Comparison of ENCODE assay signal across 22 cellular contexts in the genomic region with DNA sequence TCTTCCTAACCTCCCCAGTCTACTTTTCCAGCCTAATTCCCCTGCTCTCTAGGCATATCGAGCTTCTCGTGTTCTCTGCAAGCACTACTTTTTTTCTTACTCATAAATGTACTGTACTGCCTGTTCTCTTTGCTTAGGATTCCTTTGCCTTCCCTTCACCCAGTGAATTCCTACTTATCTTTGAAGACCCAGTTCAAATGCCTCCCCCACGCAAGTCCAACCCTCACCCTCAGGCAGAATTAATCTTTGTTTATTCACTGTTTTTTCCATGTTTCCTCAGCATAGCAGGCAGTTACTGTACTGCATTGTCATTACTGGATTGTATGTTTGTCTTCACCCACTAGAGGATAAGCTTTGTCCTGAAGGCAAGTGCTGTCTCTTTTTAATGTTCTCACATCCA.
DNase-seq lines count a peak whose midpoint lies in the region; ATAC-seq and TF ChIP-seq lines count a peak whose summit lies in the region.
"Had no signal": no experiment of that assay in that cellular context is flagged by ENCODE, and none has a peak within 500 bp of the region (broad histone marks: within the 10 kb centered on the region; RNA-seq: fewer than 3 reads in every experiment).

No MANE protein-coding gene starts in this region.

- DNase-seq in HAP-1 (ENCODE audit: low spot score in 2 of 2), result peak; percentile 33 to 59
- peak; percentile 72 for DNase-seq in NCI-H69 (lab: John Stamatoyannopoulos, UW)
- DNase-seq in dedifferentiated amniotic fluid mesenchymal stem cell (ENCODE audit: extremely low spot score), result peak; percentile 39
- DNase-seq in left ventricle myocardium inferior, result no peak
- DNase-seq in prostate gland (ENCODE audit: low spot score), result no peak
- DNase-seq: activated CD4-positive, alpha-beta T cell treated with anti-CD3 and anti-CD28 coated beads, Interleukin-2, amount 10 ng/mL, durations not matched to agents 24 days and 14 days; activated naive CD8-positive, alpha-beta T cell treated with anti-CD3 and anti-CD28 coated beads, Interleukin-2, amount 50 U/mL, for 24 hours; COR-L47; GDM1; H9; hippocampal formation; islet precursor cell; mesenchymal stem cell; NCI-H187 treated with DMSO at 0.1 percent for 48 hours; NCI-H510A treated with DMSO at 0.1 percent for 48 hours; stomach; SW 1271; upper lobe of left lung had no signal

- in situ Hi-C loops in HAP-1 (cut with MboI; ENCODE audit: low sequenced_read_pairs), result no loop called here

- TF ChIP-seq CTCF in left ventricle myocardium inferior (IDR thresholded peaks at IDR 0.05; ENCODE audit: borderline replicate concordance), result no peak
- TF ChIP-seq CTCF in prostate gland (IDR thresholded peaks at IDR 0.05), result no peak

- H3K9me3 ChIP-seq in HAP-1, result no peaks in the 10 kb centered on the region
- H3K9me3 ChIP-seq in mesodermal cell (ENCODE audit: control insufficient read depth, low read length), result no peaks in the 10 kb centered on the region
- no peaks in the 10 kb centered on the region for H3K9me3 ChIP-seq in left ventricle myocardium inferior (replicated peaks)
- no peaks in the 10 kb centered on the region for H3K9me3 ChIP-seq in prostate gland
- H3K9me3 ChIP-seq: stomach, upper lobe of left lung had no signal

- ATAC-seq in HG03045 (IDR thresholded peaks at IDR 0.05; ENCODE audit: unreplicated experiment), result no peak
- ATAC-seq: activated naive CD8-positive, alpha-beta T cell treated with anti-CD3 and anti-CD28 coated beads, Interleukin-2, amount 50 U/mL, for 24 hours; natural killer cell treated with Interleukin-12 subunit alpha and Interleukin-12 subunit beta and Interleukin-15 and Interleukin-18, amount 100 ng/mL, for 72 hours had no signal

- H3K27me3 ChIP-seq in HAP-1 (ENCODE audit: low read depth), result no peaks in the 10 kb centered on the region
- H3K27me3 ChIP-seq in left ventricle myocardium inferior (ENCODE audit: low read depth), result peaks cover 4% of the 10 kb centered on the region
- no peaks in the 10 kb centered on the region for H3K27me3 ChIP-seq in prostate gland (replicated peaks; ENCODE audit: insufficient read depth)
- H3K27me3 ChIP-seq: stomach, upper lobe of left lung had no signal

- H3K4me1 ChIP-seq in HAP-1, result peaks cover 17% of the 10 kb centered on the region
- H3K4me1 ChIP-seq in mesodermal cell (ENCODE audit: control insufficient read depth, insufficient read depth, low read length, poor library complexity, severe bottlenecking), result peaks cover 18% of the 10 kb centered on the region
- H3K4me1 ChIP-seq in left ventricle myocardium inferior, result peaks cover 5% of the 10 kb centered on the region
- no peaks in the 10 kb centered on the region for H3K4me1 ChIP-seq in prostate gland (replicated peaks)
- H3K4me1 ChIP-seq: upper lobe of left lung had no signal

- H3K4me3 ChIP-seq in HAP-1, result no peak overlapping the region
- H3K4me3 ChIP-seq in mesodermal cell (ENCODE audit: extremely low read depth, insufficient read depth, low read length, poor library complexity, severe bottlenecking), result no peak overlapping the region
- no peak overlapping the region for H3K4me3 ChIP-seq in left ventricle myocardium inferior
- H3K4me3 ChIP-seq in prostate gland, result no peak overlapping the region
- H3K4me3 ChIP-seq: stomach, upper lobe of left lung had no signal

- H3K27ac ChIP-seq in mesodermal cell (ENCODE audit: low read depth, low read length, severe bottlenecking) (peak overlapping the region; percentile 62), left ventricle myocardium inferior (replicated peaks) (no peak overlapping the region), prostate gland (no peak overlapping the region)
- H3K27ac ChIP-seq: HL-60, stomach, upper lobe of left lung had no signal

- intact Hi-C loops in left ventricle myocardium inferior (cut with micrococcal nuclease), result no loop called here
- intact Hi-C loops in prostate gland (cut with DNase I), result no loop called here

- H3K36me3 ChIP-seq in HAP-1 (replicated peaks), result no peaks in the 10 kb centered on the region
- no peaks in the 10 kb centered on the region for H3K36me3 ChIP-seq in mesodermal cell (ENCODE audit: control insufficient read depth, insufficient read depth, low read length)
- H3K36me3 ChIP-seq in left ventricle myocardium inferior, result no peaks in the 10 kb centered on the region
- no peaks in the 10 kb centered on the region for H3K36me3 ChIP-seq in prostate gland
- H3K36me3 ChIP-seq: stomach, upper lobe of left lung had no signal

- TF ChIP-seq POLR2A in prostate gland (IDR thresholded peaks at IDR 0.05), result no peak

- WGBS in mesodermal cell (ENCODE audit: insufficient coverage in 2 of 2), 2 experiments, result 54 to 61% methylated on average over 3 of the region's 3 CpGs
- 11% methylated on average over 3 of the region's 3 CpGs for WGBS in prostate gland

Comparison
In these comparisons a context has a peak if more than half of its experiments do, and no peak if none do; other contexts are left out.
1. DNase-seq: peak in HAP-1 (2 of 2), NCI-H69 (single experiment) and dedifferentiated amniotic fluid mesenchymal stem cell (single experiment); none in left ventricle myocardium inferior (single experiment) and prostate gland (single experiment).